In the genomic region with DNA sequence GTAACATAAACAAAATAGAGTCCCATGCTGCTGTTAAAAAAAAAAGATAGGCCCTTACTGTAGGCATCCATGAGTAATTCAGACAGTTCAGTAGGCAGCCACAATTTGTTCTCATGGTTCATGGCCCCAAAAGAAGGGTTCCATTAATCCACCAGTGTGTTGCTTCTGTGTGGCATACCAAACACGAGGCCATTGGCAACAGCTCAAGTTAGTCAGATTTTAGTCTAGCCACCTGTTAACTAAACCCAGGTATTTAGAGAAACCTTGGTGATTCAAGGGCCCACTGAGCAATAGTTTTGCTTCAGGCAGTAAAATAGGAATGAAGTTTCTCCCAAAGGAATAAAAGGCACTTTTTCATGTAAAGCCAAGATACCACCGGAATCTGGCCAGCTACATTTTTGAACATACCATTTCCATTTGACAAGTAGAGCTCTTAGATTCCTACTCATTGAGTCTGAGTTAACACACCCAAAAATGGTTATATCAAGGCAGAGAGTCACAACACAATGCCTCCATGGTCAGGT, we compare ENCODE assay signal across 18 cellular contexts.
A peak's percentile ranks its signal among the peaks of the same experiment; 100 is the strongest.
DNase-seq lines count a peak whose midpoint lies in the region; TF ChIP-seq lines count a peak whose summit lies in the region.
"Had no signal": no experiment of that assay in that cellular context is flagged by ENCODE, and none has a peak within 500 bp of the region (broad histone marks: within the 10 kb centered on the region; RNA-seq: fewer than 3 reads in every experiment).

No MANE protein-coding gene starts in this region.

- DNase-seq in M059J (ENCODE audit: low read depth) (peak; percentile 2), MCF 10A (ENCODE audit: unreplicated experiment) (peak; percentile 21), epithelial cell of prostate (ENCODE audit: low read depth, low spot score) (peak; percentile 66), kidney tubule cell (ENCODE audit: low spot score) (peak; percentile 58), endothelial cell (ENCODE audit: low spot score) (no peak), left ventricle myocardium inferior (no peak), AML-193 (lab: John Stamatoyannopoulos, UW) (no peak), A673 (ENCODE audit: low spot score) (no peak)
- DNase-seq: Calu3; CD8-positive, alpha-beta T cell; DMS79 treated with DMSO at 0.1 percent for 48 hours; GF-D8; HCEC 1CT had no signal

- H3K27me3 Mint-ChIP-seq in MCF 10A (ENCODE audit: insufficient read depth, unreplicated experiment) (no peaks in the 10 kb centered on the region), endothelial cell (ENCODE audit: unreplicated experiment) (peaks cover 1% of the 10 kb centered on the region)

- H3K9me3 ChIP-seq in left ventricle myocardium inferior (replicated peaks) (peaks cover 5% of the 10 kb centered on the region), A673 (ENCODE audit: low read depth, low read length, poor library complexity, severe bottlenecking) (no peaks in the 10 kb centered on the region)

- no peaks in the 10 kb centered on the region for H3K4me1 ChIP-seq in left ventricle myocardium inferior
- H3K4me1 ChIP-seq in A673 (ENCODE audit: insufficient read depth, low read length, poor library complexity, severe bottlenecking) = no peaks in the 10 kb centered on the region
- H3K4me1 ChIP-seq: A549; BLaER1 treated with 17β-estradiol and CSF1 and Interleukin-3, amounts not matched to agents 10 nM and 100 nM had no signal

- H3K36me3 Mint-ChIP-seq in MCF 10A (ENCODE audit: insufficient read depth, unreplicated experiment) (no peaks in the 10 kb centered on the region), endothelial cell (ENCODE audit: low read depth, unreplicated experiment) (no peaks in the 10 kb centered on the region)
- H3K36me3 Mint-ChIP-seq: CD8-positive, alpha-beta T cell had no signal

- H3K4me3 Mint-ChIP-seq in MCF 10A (ENCODE audit: unreplicated experiment) (no peak overlapping the region), endothelial cell (ENCODE audit: unreplicated experiment) (no peak overlapping the region)
- H3K4me3 Mint-ChIP-seq: B cell; CD8-positive, alpha-beta T cell; GM23338 had no signal

- POLR2A ChIA-PET in MCF 10A (lab: Yijun Ruan, JAX) (interaction anchor here (1.1 kb wide), 1 partner anchor 247 kb away, joined by 3 read pairs; the partner anchor contains the start of gene XDH), A673 (lab: Charles Lee; ENCODE audit: low non-redundant PET) (no interaction called here)

- H3K9me3 Mint-ChIP-seq in MCF 10A (ENCODE audit: unreplicated experiment) = no peaks in the 10 kb centered on the region
- no peaks in the 10 kb centered on the region for H3K9me3 Mint-ChIP-seq in endothelial cell (ENCODE audit: unreplicated experiment)
- H3K9me3 Mint-ChIP-seq: CD8-positive, alpha-beta T cell had no signal

- H3K4me1 Mint-ChIP-seq in MCF 10A (ENCODE audit: insufficient read depth, unreplicated experiment) = no peaks in the 10 kb centered on the region
- no peaks in the 10 kb centered on the region for H3K4me1 Mint-ChIP-seq in endothelial cell (ENCODE audit: unreplicated experiment)
- H3K4me1 Mint-ChIP-seq: B cell, GM23338 had no signal

- no peak overlapping the region for H3K27ac Mint-ChIP-seq in MCF 10A (ENCODE audit: low read depth, unreplicated experiment)
- no peak overlapping the region for H3K27ac Mint-ChIP-seq in endothelial cell (ENCODE audit: unreplicated experiment)
- H3K27ac Mint-ChIP-seq: B cell; CD8-positive, alpha-beta T cell; GM23338 had no signal

- H3K4me3 ChIP-seq in left ventricle myocardium inferior (no peak overlapping the region), A673 (ENCODE audit: low read depth, low read length, poor library complexity, severe bottlenecking) (no peak overlapping the region)
- H3K4me3 ChIP-seq: A549; BLaER1 treated with 17β-estradiol and CSF1 and Interleukin-3, amounts not matched to agents 10 nM and 100 nM; GM23338 had no signal

- TF ChIP-seq CTCF in MCF 10A (IDR thresholded peaks at IDR 0.05; ENCODE audit: unreplicated experiment) (no peak), endothelial cell (IDR thresholded peaks at IDR 0.05; ENCODE audit: unreplicated experiment) (no peak), left ventricle myocardium inferior (IDR thresholded peaks at IDR 0.05; ENCODE audit: borderline replicate concordance) (no peak), A673 (conservative IDR thresholded peaks at IDR 0.05; ENCODE audit: low read depth, low read length) (no peak)

- CTCF ChIA-PET in MCF 10A (lab: Yijun Ruan, JAX) (no interaction called here), A673 (lab: Charles Lee) (no interaction called here)

- no peaks in the 10 kb centered on the region for H3K36me3 ChIP-seq in left ventricle myocardium inferior
- H3K36me3 ChIP-seq in A673 (ENCODE audit: insufficient read depth, low read length, poor library complexity, severe bottlenecking) = no peaks in the 10 kb centered on the region
- H3K36me3 ChIP-seq: BLaER1 treated with 17β-estradiol and CSF1 and Interleukin-3, amounts not matched to agents 10 nM and 100 nM had no signal

- H3K27ac ChIP-seq in epithelial cell of prostate (peak overlapping the region; percentile 17), left ventricle myocardium inferior (replicated peaks) (no peak overlapping the region), A673 (ENCODE audit: low read depth, low read length, poor library complexity, severe bottlenecking) (no peak overlapping the region)
- H3K27ac ChIP-seq: 22Rv1; A549; BLaER1 treated with 17β-estradiol and CSF1 and Interleukin-3, amounts not matched to agents 10 nM and 100 nM had no signal

- BruUV-seq in MCF 10A (replicated peaks; lab: Mats Ljungman, UMichigan) (no TSS peak), A673 (replicated peaks; lab: Mats Ljungman, UMichigan) (no TSS peak)

- H3K27me3 ChIP-seq in left ventricle myocardium inferior (ENCODE audit: low read depth) (no peaks in the 10 kb centered on the region), A673 (replicated peaks; ENCODE audit: insufficient read depth, low read depth, low read length, poor library complexity) (peaks cover 10% of the 10 kb centered on the region)
- H3K27me3 ChIP-seq: BLaER1 treated with 17β-estradiol and CSF1 and Interleukin-3, amounts not matched to agents 10 nM and 100 nM had no signal

- intact Hi-C loops in MCF 10A (cut with micrococcal nuclease) (no loop called here), left ventricle myocardium inferior (cut with micrococcal nuclease) (no loop called here), A673 (cut with micrococcal nuclease; ENCODE audit: unreplicated experiment) (no loop called here)

Comparison
In these comparisons a context has a peak if more than half of its experiments do, and no peak if none do; other contexts are left out.
1. DNase-seq: peak in M059J (single experiment), MCF 10A (single experiment), epithelial cell of prostate (single experiment) and kidney tubule cell (single experiment); none in endothelial cell (single experiment), left ventricle myocardium inferior (single experiment), AML-193 (0 of 2) and A673 (single experiment).